12 cellular contexts compared by ENCODE assay signal in genomic region chr3:47016086-47016933, GRCh38. TPM values are rescaled to one million over a fixed set of nuclear protein-coding genes. Genes with fewer than 3 reads are reported as not detected.
A peak's percentile ranks its signal among the peaks of the same experiment; 100 is the strongest.
DNase-seq lines count a peak whose midpoint lies in the region; ATAC-seq and TF ChIP-seq lines count a peak whose summit lies in the region.
"Had no signal": no experiment of that assay in that cellular context is flagged by ENCODE, and none has a peak within 500 bp of the region (broad histone marks: within the 10 kb centered on the region; RNA-seq: fewer than 3 reads in every experiment).

No MANE protein-coding gene starts in this region.

- no peak for DNase-seq in activated naive CD4-positive, alpha-beta T cell treated with anti-CD3 and anti-CD28 coated beads, Interleukin-2, amount 10 ng/mL, durations not matched to agents 7 days and 5 days
- no peak for DNase-seq in activated naive CD4-positive, alpha-beta T cell treated with Interleukin-2 at 50 U/mL for 16 hours
- no peak for DNase-seq in activated CD4-positive, alpha-beta memory T cell treated with anti-CD3 and anti-CD28 coated beads for 36 hours
- DNase-seq in hepatocyte (ENCODE audit: low spot score) = no peak
- DNase-seq in stimulated activated naive B cell treated with anti-CD40 and anti-IgM and Interleukin-4, amounts not matched to agents 10 μg/mL and 1 μg/mL and 100 μg/mL, for 72 hours = no peak
- no peak for DNase-seq in MG63
- no peak for DNase-seq in NCI-H1092 treated with DMSO at 0.1 percent for 48 hours (lab: John Stamatoyannopoulos, UW)
- DNase-seq: activated CD4-positive, alpha-beta T cell treated with anti-CD3 and anti-CD28 coated beads, Interleukin-2, amount 50 U/mL, for 1 hour; midbrain; sigmoid colon; uterus had no signal

- H3K79me2 ChIP-seq in hepatocyte = peaks cover 22% of the 10 kb centered on the region

- H3K4me1 Mint-ChIP-seq in activated naive CD4-positive, alpha-beta T cell treated with anti-CD3 and anti-CD28 coated beads, Interleukin-2, amount 10 ng/mL, durations not matched to agents 7 days and 5 days = peaks cover 53% of the 10 kb centered on the region
- H3K4me1 Mint-ChIP-seq in activated CD4-positive, alpha-beta memory T cell treated with anti-CD3 and anti-CD28 coated beads for 36 hours (ENCODE audit: low read depth) = peaks cover 47% of the 10 kb centered on the region
- peaks cover 35 to 47% of the 10 kb centered on the region in 2 donors for H3K4me1 Mint-ChIP-seq in stimulated activated naive B cell treated with anti-CD40 and anti-IgM and Interleukin-4, amounts not matched to agents 10 μg/mL and 1 μg/mL and 100 μg/mL, for 72 hours

- peak overlapping the region; percentile 90 for H3K27ac Mint-ChIP-seq in activated naive CD4-positive, alpha-beta T cell treated with anti-CD3 and anti-CD28 coated beads, Interleukin-2, amount 10 ng/mL, durations not matched to agents 7 days and 5 days
- peak overlapping the region; percentile 92 for H3K27ac Mint-ChIP-seq in activated CD4-positive, alpha-beta memory T cell treated with anti-CD3 and anti-CD28 coated beads for 36 hours
- peak overlapping the region; percentile 95 for H3K27ac Mint-ChIP-seq in stimulated activated naive B cell treated with anti-CD40 and anti-IgM and Interleukin-4, amounts not matched to agents 10 μg/mL and 1 μg/mL and 100 μg/mL, for 72 hours

- no peak for ATAC-seq in stimulated activated naive B cell treated with anti-CD40 and anti-IgM and Interleukin-4, amounts not matched to agents 10 μg/mL and 1 μg/mL and 100 μg/mL, for 72 hours (replicated peaks)
- no peak for ATAC-seq in GM21825 (IDR thresholded peaks at IDR 0.05; ENCODE audit: unreplicated experiment)

- H3K4me3 ChIP-seq in hepatocyte (no peak overlapping the region), MG63 (no peak overlapping the region)
- H3K4me3 ChIP-seq: sigmoid colon, uterus had no signal

- no peak overlapping the region for H3K4me2 ChIP-seq in hepatocyte

- no peaks in the 10 kb centered on the region for H3K36me3 ChIP-seq in hepatocyte (replicated peaks; ENCODE audit: insufficient read depth, low read depth)
- H3K36me3 ChIP-seq in MG63 = peaks cover 5% of the 10 kb centered on the region
- H3K36me3 ChIP-seq: uterus had no signal

- H2AFZ ChIP-seq in hepatocyte = no peak overlapping the region

- H3K36me3 Mint-ChIP-seq in activated naive CD4-positive, alpha-beta T cell treated with anti-CD3 and anti-CD28 coated beads, Interleukin-2, amount 10 ng/mL, durations not matched to agents 7 days and 5 days = peaks cover 46% of the 10 kb centered on the region
- H3K36me3 Mint-ChIP-seq in activated CD4-positive, alpha-beta memory T cell treated with anti-CD3 and anti-CD28 coated beads for 36 hours = peaks cover 13% of the 10 kb centered on the region
- peaks cover 24 to 35% of the 10 kb centered on the region in 2 donors for H3K36me3 Mint-ChIP-seq in stimulated activated naive B cell treated with anti-CD40 and anti-IgM and Interleukin-4, amounts not matched to agents 10 μg/mL and 1 μg/mL and 100 μg/mL, for 72 hours

- peaks cover 11% of the 10 kb centered on the region for H3K4me1 ChIP-seq in hepatocyte (ENCODE audit: insufficient read depth)
- H3K4me1 ChIP-seq: uterus had no signal

- peaks cover 9% of the 10 kb centered on the region for H4K20me1 ChIP-seq in hepatocyte (ENCODE audit: insufficient read depth, poor library complexity, severe bottlenecking)

- H3K9me3 Mint-ChIP-seq in activated naive CD4-positive, alpha-beta T cell treated with anti-CD3 and anti-CD28 coated beads, Interleukin-2, amount 10 ng/mL, durations not matched to agents 7 days and 5 days = no peaks in the 10 kb centered on the region
- H3K9me3 Mint-ChIP-seq in activated CD4-positive, alpha-beta memory T cell treated with anti-CD3 and anti-CD28 coated beads for 36 hours = no peaks in the 10 kb centered on the region
- no peaks in the 10 kb centered on the region for H3K9me3 Mint-ChIP-seq in stimulated activated naive B cell treated with anti-CD40 and anti-IgM and Interleukin-4, amounts not matched to agents 10 μg/mL and 1 μg/mL and 100 μg/mL, for 72 hours

- CTCF ChIA-PET in activated naive CD4-positive, alpha-beta T cell treated with anti-CD3 and anti-CD28 coated beads, Interleukin-2, amount 10 ng/mL, durations not matched to agents 7 days and 5 days (lab: Charles Lee) = no interaction called here
- CTCF ChIA-PET in activated CD4-positive, alpha-beta memory T cell treated with anti-CD3 and anti-CD28 coated beads for 36 hours (lab: Charles Lee) = no interaction called here

- TF ChIP-seq CTCF in hepatocyte (IDR thresholded peaks at IDR 0.05; ENCODE audit: poor library complexity) = no peak

- no peaks in the 10 kb centered on the region for H3K9me3 ChIP-seq in hepatocyte (ENCODE audit: low read depth)
- no peaks in the 10 kb centered on the region for H3K9me3 ChIP-seq in MG63
- H3K9me3 ChIP-seq: sigmoid colon, uterus had no signal

- H3K4me3 Mint-ChIP-seq in activated naive CD4-positive, alpha-beta T cell treated with anti-CD3 and anti-CD28 coated beads, Interleukin-2, amount 10 ng/mL, durations not matched to agents 7 days and 5 days = no peak overlapping the region
- no peak overlapping the region for H3K4me3 Mint-ChIP-seq in activated CD4-positive, alpha-beta memory T cell treated with anti-CD3 and anti-CD28 coated beads for 36 hours
- H3K4me3 Mint-ChIP-seq in stimulated activated naive B cell treated with anti-CD40 and anti-IgM and Interleukin-4, amounts not matched to agents 10 μg/mL and 1 μg/mL and 100 μg/mL, for 72 hours = peak overlapping the region in 1 of 2 donors; percentile 23

- POLR2A ChIA-PET in activated CD4-positive, alpha-beta memory T cell treated with anti-CD3 and anti-CD28 coated beads for 36 hours (lab: Charles Lee) = no interaction called here

- no peaks in the 10 kb centered on the region for H3K9me2 ChIP-seq in hepatocyte (replicated peaks; ENCODE audit: insufficient read depth)

- peak overlapping the region; percentile 31 for H3K27ac ChIP-seq in hepatocyte
- H3K27ac ChIP-seq: sigmoid colon, uterus had no signal

- intact Hi-C loops in activated CD4-positive, alpha-beta memory T cell treated with anti-CD3 and anti-CD28 coated beads for 36 hours (cut with micrococcal nuclease) = loop anchor here (5.0 to 10.0 kb wide), 4 partner anchors 39 to 366 kb away; partner anchors contain the start of genes CCDC12, NBEAL2, PTPN23 and SETD2

- WGBS in hepatocyte (ENCODE audit: low lambda C conversion rate, missing lambda C conversion rate) = 92% methylated on average over 4 of the region's 4 CpGs

- H3K27me3 Mint-ChIP-seq in activated naive CD4-positive, alpha-beta T cell treated with anti-CD3 and anti-CD28 coated beads, Interleukin-2, amount 10 ng/mL, durations not matched to agents 7 days and 5 days = no peaks in the 10 kb centered on the region
- H3K27me3 Mint-ChIP-seq in activated CD4-positive, alpha-beta memory T cell treated with anti-CD3 and anti-CD28 coated beads for 36 hours = no peaks in the 10 kb centered on the region
- no peaks in the 10 kb centered on the region for H3K27me3 Mint-ChIP-seq in stimulated activated naive B cell treated with anti-CD40 and anti-IgM and Interleukin-4, amounts not matched to agents 10 μg/mL and 1 μg/mL and 100 μg/mL, for 72 hours

- no peaks in the 10 kb centered on the region for H3K27me3 ChIP-seq in hepatocyte
- H3K27me3 ChIP-seq in MG63 = no peaks in the 10 kb centered on the region
- H3K27me3 ChIP-seq: sigmoid colon, uterus had no signal

RNA-seq across cellular contexts. Expression of gene NBEAL2, which starts 36.8 kb away (rescaled TPM):
- total RNA-seq in activated CD4-positive, alpha-beta memory T cell treated with anti-CD3 and anti-CD28 coated beads for 36 hours = 100 to 1,000 TPM; 114 to 117 TPM
- 23.6 and 38.6 TPM in 2 replicates for total RNA-seq in hepatocyte
- 42.2 and 58.5 TPM in 2 replicates for polyA plus RNA-seq in hepatocyte
- 0.99 and 4.8 TPM in 2 replicates for total RNA-seq in MG63 (2014; rRNA removed; shearing (Covaris generic); ENCODE audit: low replicate concordance)

RNA-seq across cellular contexts. Expression of gene CCDC12, which starts 39.8 kb away (rescaled TPM):
- 10 to 100 TPM; 44.3 to 49.9 TPM for total RNA-seq in activated CD4-positive, alpha-beta memory T cell treated with anti-CD3 and anti-CD28 coated beads for 36 hours
- 41.1 and 47.5 TPM in 2 replicates for total RNA-seq in hepatocyte
- 78.4 and 107 TPM in 2 replicates for polyA plus RNA-seq in hepatocyte
- total RNA-seq in MG63 (2014; rRNA removed; shearing (Covaris generic); ENCODE audit: low replicate concordance) = 12.0 and 13.7 TPM in 2 replicates
